ENCODE assay signal across 1 cellular context in genomic region chr1:201537467-201537866, GRCh38.
TF ChIP-seq lines count a peak whose summit lies in the region.

No MANE protein-coding gene starts in this region.

TF ChIP-seq in K562, 482 proteins besides CTCF, POLR2A, EP300 and RAD21 (continues in another document):
- TF ChIP-seq, protein P1, sequence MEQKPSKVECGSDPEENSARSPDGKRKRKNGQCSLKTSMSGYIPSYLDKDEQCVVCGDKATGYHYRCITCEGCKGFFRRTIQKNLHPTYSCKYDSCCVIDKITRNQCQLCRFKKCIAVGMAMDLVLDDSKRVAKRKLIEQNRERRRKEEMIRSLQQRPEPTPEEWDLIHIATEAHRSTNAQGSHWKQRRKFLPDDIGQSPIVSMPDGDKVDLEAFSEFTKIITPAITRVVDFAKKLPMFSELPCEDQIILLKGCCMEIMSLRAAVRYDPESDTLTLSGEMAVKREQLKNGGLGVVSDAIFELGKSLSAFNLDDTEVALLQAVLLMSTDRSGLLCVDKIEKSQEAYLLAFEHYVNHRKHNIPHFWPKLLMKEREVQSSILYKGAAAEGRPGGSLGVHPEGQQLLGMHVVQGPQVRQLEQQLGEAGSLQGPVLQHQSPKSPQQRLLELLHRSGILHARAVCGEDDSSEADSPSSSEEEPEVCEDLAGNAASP (IDR thresholded peaks at IDR 0.05) = no peak
- no peak for TF ChIP-seq U2AF2 (optimal IDR thresholded peaks at IDR 0.05; ENCODE audit: low read depth, low read length)
- TF ChIP-seq NFYB (IDR thresholded peaks at IDR 0.05; ENCODE audit: extremely low read depth, insufficient read length) = no peak
- no peak for TF ChIP-seq PHB (CRISPR knock-in tag; IDR thresholded peaks at IDR 0.05)
- TF ChIP-seq EWSR1 (IDR thresholded peaks at IDR 0.05; ENCODE audit: borderline replicate concordance, low read depth, partially characterized antibody) = no peak
- peak; percentile 89 for TF ChIP-seq ADNP (tag; IDR thresholded peaks at IDR 0.05)
- TF ChIP-seq ZNF780A (CRISPR knock-in tag; IDR thresholded peaks at IDR 0.05) = no peak
- TF ChIP-seq ZNF407 (IDR thresholded peaks at IDR 0.05; ENCODE audit: low read depth) = no peak
- no peak for TF ChIP-seq HIVEP1 (CRISPR knock-in tag; IDR thresholded peaks at IDR 0.05)
- no peak for TF ChIP-seq ZNF778 (CRISPR knock-in tag; IDR thresholded peaks at IDR 0.05)
- no peak for TF ChIP-seq MYBL2 (IDR thresholded peaks at IDR 0.05; ENCODE audit: low read depth)
- no peak for TF ChIP-seq MYBL2 (CRISPR knock-in tag; IDR thresholded peaks at IDR 0.05; ENCODE audit: borderline replicate concordance)
- peak; percentile 93 for TF ChIP-seq BCOR (IDR thresholded peaks at IDR 0.05)
- TF ChIP-seq RCOR1 (IDR thresholded peaks at IDR 0.05; ENCODE audit: borderline replicate concordance in 1 of 2, low read depth in 2 of 2, low read length in 2 of 2) = peak in 1 of 2 experiments; percentile 39; a peak in 1 of 4 replicates
- TF ChIP-seq, protein P2, sequence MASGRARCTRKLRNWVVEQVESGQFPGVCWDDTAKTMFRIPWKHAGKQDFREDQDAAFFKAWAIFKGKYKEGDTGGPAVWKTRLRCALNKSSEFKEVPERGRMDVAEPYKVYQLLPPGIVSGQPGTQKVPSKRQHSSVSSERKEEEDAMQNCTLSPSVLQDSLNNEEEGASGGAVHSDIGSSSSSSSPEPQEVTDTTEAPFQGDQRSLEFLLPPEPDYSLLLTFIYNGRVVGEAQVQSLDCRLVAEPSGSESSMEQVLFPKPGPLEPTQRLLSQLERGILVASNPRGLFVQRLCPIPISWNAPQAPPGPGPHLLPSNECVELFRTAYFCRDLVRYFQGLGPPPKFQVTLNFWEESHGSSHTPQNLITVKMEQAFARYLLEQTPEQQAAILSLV (tag; IDR thresholded peaks at IDR 0.05) = no peak
- TF ChIP-seq PHF21A (IDR thresholded peaks at IDR 0.05; ENCODE audit: borderline replicate concordance, low read depth) = no peak
- peak; percentile 92 for TF ChIP-seq RBM25 (IDR thresholded peaks at IDR 0.05; ENCODE audit: low read depth, low read length, severe bottlenecking)
- no peak for TF ChIP-seq HEY1 (CRISPR knock-in tag; IDR thresholded peaks at IDR 0.05; ENCODE audit: borderline replicate concordance)
- no peak for TF ChIP-seq SMAD2 (IDR thresholded peaks at IDR 0.05; ENCODE audit: low read depth, low read length)
- TF ChIP-seq, protein P3, sequence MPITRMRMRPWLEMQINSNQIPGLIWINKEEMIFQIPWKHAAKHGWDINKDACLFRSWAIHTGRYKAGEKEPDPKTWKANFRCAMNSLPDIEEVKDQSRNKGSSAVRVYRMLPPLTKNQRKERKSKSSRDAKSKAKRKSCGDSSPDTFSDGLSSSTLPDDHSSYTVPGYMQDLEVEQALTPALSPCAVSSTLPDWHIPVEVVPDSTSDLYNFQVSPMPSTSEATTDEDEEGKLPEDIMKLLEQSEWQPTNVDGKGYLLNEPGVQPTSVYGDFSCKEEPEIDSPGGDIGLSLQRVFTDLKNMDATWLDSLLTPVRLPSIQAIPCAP (CRISPR knock-in tag; IDR thresholded peaks at IDR 0.05; ENCODE audit: borderline replicate concordance) = no peak
- TF ChIP-seq E2F1 (CRISPR knock-in tag; IDR thresholded peaks at IDR 0.05) = no peak
- no peak for TF ChIP-seq ZBTB11 (CRISPR knock-in tag; IDR thresholded peaks at IDR 0.05)
- peak; percentile 82 for TF ChIP-seq CHD4 (IDR thresholded peaks at IDR 0.05; ENCODE audit: insufficient read depth, insufficient replicate concordance, low read depth, low read length, poor library complexity, severe bottlenecking)
- no peak for TF ChIP-seq HNRNPUL1 (IDR thresholded peaks at IDR 0.05; ENCODE audit: low read length)
- TF ChIP-seq PRPF4 (IDR thresholded peaks at IDR 0.05; ENCODE audit: insufficient read depth, low read depth, low read length, poor library complexity, severe bottlenecking) = no peak
- TF ChIP-seq, protein P4, sequence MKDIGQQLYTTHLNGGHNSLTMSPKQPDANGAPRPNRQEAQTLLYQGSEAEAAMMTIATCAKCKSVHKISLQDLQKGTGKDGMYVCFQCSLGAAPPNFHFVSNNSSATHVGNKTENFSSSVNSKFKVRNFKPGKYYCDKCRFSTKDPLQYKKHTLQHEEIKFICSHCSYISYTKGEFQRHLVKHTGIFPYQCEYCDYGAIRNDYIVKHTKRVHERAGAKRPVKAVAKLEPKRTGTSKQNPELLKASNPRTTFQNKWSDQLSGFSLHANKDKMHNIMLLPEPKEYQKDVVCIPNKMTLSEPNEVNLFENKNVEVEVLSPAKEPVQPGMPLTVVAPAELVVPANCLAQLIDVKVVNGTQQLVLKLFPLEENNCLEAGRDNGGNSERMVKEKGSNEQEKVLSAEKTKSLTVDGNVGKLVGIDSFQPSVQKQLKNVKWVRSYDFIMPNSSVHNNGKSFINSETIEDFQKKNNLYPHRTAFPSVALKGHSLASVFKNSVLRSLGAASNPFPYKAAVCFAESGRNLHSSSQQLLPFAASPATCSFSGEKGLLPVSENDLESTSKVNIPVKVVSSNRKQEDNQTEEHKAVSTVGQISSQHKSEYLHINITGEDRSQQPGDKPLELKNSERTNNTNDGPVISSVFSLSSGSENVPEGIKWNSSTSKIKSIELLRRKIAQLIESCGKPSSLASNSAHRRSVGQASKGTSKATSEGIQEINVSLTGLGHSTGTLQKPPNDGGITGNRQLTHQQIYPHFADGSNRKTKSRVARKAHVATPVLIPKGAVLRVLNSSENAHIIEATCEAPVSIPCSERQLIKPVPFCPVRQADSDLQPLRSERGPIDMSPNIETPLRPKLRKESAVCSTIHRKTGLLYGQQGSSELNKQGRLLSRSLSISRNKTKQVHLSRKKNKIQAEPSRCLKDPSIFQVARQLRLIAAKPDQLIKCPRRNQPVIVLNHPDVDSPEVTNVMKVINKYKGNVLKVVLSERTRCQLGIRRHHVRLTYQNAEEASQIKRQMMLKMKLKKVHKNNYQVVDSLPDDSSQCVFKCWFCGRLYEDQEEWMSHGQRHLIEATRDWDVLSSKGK (CRISPR knock-in tag; IDR thresholded peaks at IDR 0.05) = no peak
- TF ChIP-seq RBFOX2 (IDR thresholded peaks at IDR 0.05; ENCODE audit: low read depth, low read length) = no peak
- TF ChIP-seq POLR2B (IDR thresholded peaks at IDR 0.05; ENCODE audit: low read depth, partially characterized antibody) = no peak
- peak; percentile 52 to 63; a peak in 2 of 4 replicates for TF ChIP-seq KDM1A (IDR thresholded peaks at IDR 0.05)
- no peak for TF ChIP-seq NCOA1 (IDR thresholded peaks at IDR 0.05; ENCODE audit: low read depth)
- TF ChIP-seq SMARCA5 (IDR thresholded peaks at IDR 0.05) = peak; percentile 50; the same call in 1 of the 2 replicates
- no peak for TF ChIP-seq ZBTB5 (IDR thresholded peaks at IDR 0.05)
- TF ChIP-seq RUNX1 (IDR thresholded peaks at IDR 0.05; ENCODE audit: low read depth) = no peak
- no peak for TF ChIP-seq ZSCAN32 (CRISPR knock-in tag; IDR thresholded peaks at IDR 0.05)
- TF ChIP-seq KDM4B (IDR thresholded peaks at IDR 0.05; ENCODE audit: borderline replicate concordance in 2 of 2, low read depth in 1 of 2) = no peak
- no peak for TF ChIP-seq ZC3H4 (CRISPR knock-in tag; IDR thresholded peaks at IDR 0.05; ENCODE audit: borderline replicate concordance)
- TF ChIP-seq SOX6 (IDR thresholded peaks at IDR 0.05) = no peak
- no peak for TF ChIP-seq MEIS2 (IDR thresholded peaks at IDR 0.05; ENCODE audit: partially characterized antibody)
- TF ChIP-seq CBX2 (IDR thresholded peaks at IDR 0.05; ENCODE audit: insufficient read depth, low read length, poor library complexity, severe bottlenecking) = no peak
- no peak for TF ChIP-seq ELF2 (CRISPR knock-in tag; IDR thresholded peaks at IDR 0.05)
- no peak for TF ChIP-seq IRF2 (CRISPR knock-in tag; IDR thresholded peaks at IDR 0.05)
- no peak for TF ChIP-seq ZNF134 (CRISPR knock-in tag; conservative IDR thresholded peaks at IDR 0.05)
